10 cellular contexts compared by ENCODE assay signal in genomic region chr16:70725024-70725911, GRCh38. TPM values are rescaled to one million over a fixed set of nuclear protein-coding genes. Genes with fewer than 3 reads are reported as not detected.
DNase-seq lines count a peak whose midpoint lies in the region; ATAC-seq and TF ChIP-seq lines count a peak whose summit lies in the region.
"Had no signal": no experiment of that assay in that cellular context is flagged by ENCODE, and none has a peak within 500 bp of the region (broad histone marks: within the 10 kb centered on the region; RNA-seq: fewer than 3 reads in every experiment).

No MANE protein-coding gene starts in this region.

- no peak overlapping the region for H3K23ac ChIP-seq in mesenchymal stem cell (ENCODE audit: low read length in 2 of 2)

- H3K79me1 ChIP-seq in mesenchymal stem cell (replicated peaks; ENCODE audit: low read length, poor library complexity, severe bottlenecking): peaks cover 7% of the 10 kb centered on the region

- intact Hi-C loops in esophagus muscularis mucosa (cut with DNase I): no loop called here

- no peak overlapping the region for H2BK12ac ChIP-seq in mesenchymal stem cell (ENCODE audit: low read length in 2 of 2)

- H2BK5ac ChIP-seq in mesenchymal stem cell (ENCODE audit: low read depth, low read length, poor library complexity, severe bottlenecking): no peak overlapping the region

- H2BK120ac ChIP-seq in mesenchymal stem cell (ENCODE audit: low read depth, low read length): no peak overlapping the region

- peaks cover 0 to 35% (median 15%) of the 10 kb centered on the region in 4 donors for H3K36me3 ChIP-seq in esophagus muscularis mucosa
- H3K36me3 ChIP-seq in mesenchymal stem cell (ENCODE audit: control insufficient read depth in 1 of 2, insufficient read depth in 2 of 2, low read depth in 1 of 2, low read length in 2 of 2): peaks cover 26 to 77% of the 10 kb centered on the region in 2 experiments
- H3K36me3 ChIP-seq in stomach smooth muscle (ENCODE audit: control insufficient read depth in 2 of 2, insufficient read depth in 2 of 2, low read length in 2 of 2): peaks cover 0 to 2% of the 10 kb centered on the region in 2 donors

- no peak for TF ChIP-seq POLR2A in esophagus muscularis mucosa (IDR thresholded peaks at IDR 0.05; ENCODE audit: low read depth)

- no peak overlapping the region for H2BK15ac ChIP-seq in mesenchymal stem cell (ENCODE audit: low read depth, poor library complexity, severe bottlenecking)

- DNase-seq in NCI-H1092 treated with DMSO at 0.1 percent for 48 hours (lab: John Stamatoyannopoulos, UW) (peak; percentile 75), esophagus muscularis mucosa (ENCODE audit: extremely low spot score) (no peak), mesenchymal stem cell (no peak), NCI-H146 (lab: John Stamatoyannopoulos, UW) (no peak), amniotic stem cell (lab: John Stamatoyannopoulos, UW) (no peak)

- H3K18ac ChIP-seq in mesenchymal stem cell (ENCODE audit: low read depth in 1 of 2, low read length in 2 of 2): peak overlapping the region in 1 of 2 experiments; percentile 67

- H3K9ac ChIP-seq in mesenchymal stem cell (ENCODE audit: low read length) (peak overlapping the region; percentile 75), stomach smooth muscle (ENCODE audit: low read length in 2 of 2) (peak overlapping the region; percentile 42 to 62)

- H3K27ac ChIP-seq in esophagus muscularis mucosa (replicated peaks in 1 of 4) (peak overlapping the region; percentile 87 to 89 (median 89)), mesenchymal stem cell (ENCODE audit: low read length, poor library complexity, severe bottlenecking) (no peak overlapping the region), stomach smooth muscle (ENCODE audit: low read length) (peak overlapping the region; percentile 92)
- H3K27ac ChIP-seq: C4-2B, SK-N-MC had no signal

- H3K14ac ChIP-seq in mesenchymal stem cell (ENCODE audit: low read length in 2 of 2): no peak overlapping the region

- H3K4me1 ChIP-seq in esophagus muscularis mucosa (peaks cover 30 to 48% (median 41%) of the 10 kb centered on the region in 4 donors), mesenchymal stem cell (ENCODE audit: control insufficient read depth, insufficient read depth, low read depth, low read length) (peaks cover 2% of the 10 kb centered on the region), stomach smooth muscle (ENCODE audit: control insufficient read depth, insufficient read depth, low read length) (peaks cover 33% of the 10 kb centered on the region)

- no peak overlapping the region for H3K4me2 ChIP-seq in mesenchymal stem cell (ENCODE audit: low read length, poor library complexity, severe bottlenecking)

- no peak for TF ChIP-seq CTCF in esophagus muscularis mucosa (IDR thresholded peaks at IDR 0.05)

- H3K27me3 ChIP-seq in esophagus muscularis mucosa: no peaks in the 10 kb centered on the region
- H3K27me3 ChIP-seq in mesenchymal stem cell (ENCODE audit: control insufficient read depth in 1 of 2, insufficient read depth in 1 of 2, low read length in 2 of 2): no peaks in the 10 kb centered on the region
- H3K27me3 ChIP-seq in stomach smooth muscle (ENCODE audit: control insufficient read depth in 1 of 2, insufficient read depth in 2 of 2, low read length in 2 of 2): no peaks in the 10 kb centered on the region

- no peak for TF ChIP-seq EP300 in esophagus muscularis mucosa (IDR thresholded peaks at IDR 0.05)

- H2AFZ ChIP-seq in mesenchymal stem cell (ENCODE audit: low read depth, low read length): no peak overlapping the region

- H4K91ac ChIP-seq in mesenchymal stem cell (ENCODE audit: low read length): no peak overlapping the region

- H3K4me3 ChIP-seq in esophagus muscularis mucosa (no peak overlapping the region), mesenchymal stem cell (ENCODE audit: insufficient read depth in 1 of 2, low read depth in 1 of 2, low read length in 2 of 2) (no peak overlapping the region), stomach smooth muscle (ENCODE audit: low read length in 2 of 2) (peak overlapping the region in 1 of 2 donors; percentile 47)
- H3K4me3 ChIP-seq: SK-N-MC had no signal

- no peaks in the 10 kb centered on the region for H3K9me3 ChIP-seq in esophagus muscularis mucosa
- no peaks in the 10 kb centered on the region for H3K9me3 ChIP-seq in mesenchymal stem cell (ENCODE audit: control insufficient read depth, low read length)
- no peaks in the 10 kb centered on the region for H3K9me3 ChIP-seq in stomach smooth muscle (ENCODE audit: control insufficient read depth in 2 of 2, low read length in 2 of 2)

- H4K8ac ChIP-seq in mesenchymal stem cell (ENCODE audit: low read length): no peak overlapping the region

- H2AK5ac ChIP-seq in mesenchymal stem cell (ENCODE audit: low read length, severe bottlenecking): no peak overlapping the region

- no peak for ATAC-seq in HG02678 (IDR thresholded peaks at IDR 0.05; ENCODE audit: unreplicated experiment)
- no peak for ATAC-seq in GM18502 (IDR thresholded peaks at IDR 0.05; ENCODE audit: poor library complexity, unreplicated experiment)

- WGBS in esophagus muscularis mucosa: 77% methylated on average over 11 of the region's 22 CpGs
- WGBS in mesenchymal stem cell: 90% methylated on average over 22 of the region's 22 CpGs

- H3K4ac ChIP-seq in mesenchymal stem cell (ENCODE audit: low read depth in 1 of 2, low read length in 2 of 2): no peak overlapping the region

RNA-seq across cellular contexts. Expression of gene MTSS2, which starts 39.4 kb away (rescaled TPM):
- total RNA-seq in esophagus muscularis mucosa: 100 to 1,000 TPM in 2 of 4 donors, 10 to 100 TPM in 2; 74.9 to 238 (median 130) TPM
- 105 TPM for polyA plus RNA-seq in mesenchymal stem cell (2013, experiment 1 of 2)
- polyA plus RNA-seq in mesenchymal stem cell (2013, experiment 2 of 2): 103 TPM
